In genomic region chr19:34365463-34366401, GRCh38 we compare ENCODE assay signal across 1 cellular context.
TF ChIP-seq lines count a peak whose summit lies in the region.

No MANE protein-coding gene starts in this region.

TF ChIP-seq in HEK293, 187 proteins besides CTCF, POLR2A, EP300 and RAD21 (continued from another document and continues in another):
- TF ChIP-seq REST (tag by site-specific recombination; IDR thresholded peaks at IDR 0.05) (peak; percentile 40; the same call in 1 of the 2 replicates), ZNF558 (tag by site-specific recombination; IDR thresholded peaks at IDR 0.05) (no peak), ZNF146 (tag by site-specific recombination; IDR thresholded peaks at IDR 0.05) (no peak; the same call in 1 of the 2 replicates), ZNF2 (tag by site-specific recombination; IDR thresholded peaks at IDR 0.05) (peak; percentile 89), SETDB1 (IDR thresholded peaks at IDR 0.05; ENCODE audit: insufficient read length, low read length) (no peak), ZBTB20 (tag by site-specific recombination; IDR thresholded peaks at IDR 0.05) (peak; percentile 97), ZEB2 (tag by site-specific recombination; IDR thresholded peaks at IDR 0.05) (0 out of 2 replicates have a peak, but pooled peaks have one; percentile 52), ZNF311 (tag by site-specific recombination; IDR thresholded peaks at IDR 0.05; ENCODE audit: borderline replicate concordance) (no peak), ZNF24 (tag by site-specific recombination; IDR thresholded peaks at IDR 0.05) (peak; percentile 70; the same call in 1 of the 2 replicates), ZBTB17 (tag by site-specific recombination; IDR thresholded peaks at IDR 0.05) (peak; percentile 84), ZNF660 (tag by site-specific recombination; IDR thresholded peaks at IDR 0.05) (0 out of 2 replicates have a peak, but pooled peaks have one; percentile 53), ZNF341 (tag by site-specific recombination; IDR thresholded peaks at IDR 0.05; ENCODE audit: low read depth) (peak; percentile 88), KLF10 (tag by site-specific recombination; IDR thresholded peaks at IDR 0.05) (0 out of 2 replicates have a peak, but pooled peaks have one; percentile 73), GLIS2 (tag by site-specific recombination; IDR thresholded peaks at IDR 0.05) (peak; percentile 55; the same call in 1 of the 2 replicates), ZNF335 (tag by site-specific recombination; conservative IDR thresholded peaks at IDR 0.05) (peak; percentile 85), ZNF529 (tag by site-specific recombination; IDR thresholded peaks at IDR 0.05; ENCODE audit: insufficient replicate concordance) (no peak), ZNF837 (tag by site-specific recombination; IDR thresholded peaks at IDR 0.05) (peak; percentile 91), RBAK (tag by site-specific recombination; IDR thresholded peaks at IDR 0.05) (no peak), ZNF596 (tag by site-specific recombination; IDR thresholded peaks at IDR 0.05) (0 out of 2 replicates have a peak, but pooled peaks have one; percentile 8), ZBTB49 (tag by site-specific recombination; IDR thresholded peaks at IDR 0.05; ENCODE audit: low read depth) (no peak), SP7 (tag by site-specific recombination; IDR thresholded peaks at IDR 0.05) (peak; percentile 68), EGR2 (tag by site-specific recombination; IDR thresholded peaks at IDR 0.05; ENCODE audit: low read depth) (peak; percentile 89), ZSCAN5A (tag by site-specific recombination; IDR thresholded peaks at IDR 0.05) (no peak; the same call in 1 of the 2 replicates), HOXD13 (CRISPR knock-in tag; IDR thresholded peaks at IDR 0.05; ENCODE audit: borderline replicate concordance) (no peak), ZNF37A (tag by site-specific recombination; IDR thresholded peaks at IDR 0.05) (no peak), PATZ1 (tag by site-specific recombination; IDR thresholded peaks at IDR 0.05) (peak; percentile 77), KLF7 (tag by site-specific recombination; IDR thresholded peaks at IDR 0.05; ENCODE audit: borderline replicate concordance) (peak; percentile 88), SP2 (tag by site-specific recombination; IDR thresholded peaks at IDR 0.05) (peak; percentile 48; the same call in 1 of the 2 replicates), REPIN1 (tag by site-specific recombination; IDR thresholded peaks at IDR 0.05; ENCODE audit: low read depth) (0 out of 2 replicates have a peak, but pooled peaks have one; percentile 68), ZNF629 (tag by site-specific recombination; IDR thresholded peaks at IDR 0.05) (peak; percentile 36; the same call in 1 of the 2 replicates), KLF1 (tag by site-specific recombination; IDR thresholded peaks at IDR 0.05) (peak; percentile 49), ZNF521 (tag by site-specific recombination; IDR thresholded peaks at IDR 0.05) (no peak), ZNF394 (tag by site-specific recombination; IDR thresholded peaks at IDR 0.05; ENCODE audit: borderline replicate concordance) (peak; percentile 32; the same call in 1 of the 2 replicates), ZNF692 (tag by site-specific recombination; IDR thresholded peaks at IDR 0.05) (peak; percentile 42; the same call in 1 of the 2 replicates), ZFP37 (tag by site-specific recombination; IDR thresholded peaks at IDR 0.05) (0 out of 2 replicates have a peak, but pooled peaks have one; percentile 60), BCL11A (tag by site-specific recombination; IDR thresholded peaks at IDR 0.05; ENCODE audit: low read depth) (0 out of 2 replicates have a peak, but pooled peaks have one; percentile 40), ZNF76 (tag by site-specific recombination; IDR thresholded peaks at IDR 0.05; ENCODE audit: borderline replicate concordance, low read depth) (peak; percentile 18; the same call in 1 of the 2 replicates), ZNF10 (tag by site-specific recombination; IDR thresholded peaks at IDR 0.05) (peak; percentile 60; the same call in 1 of the 2 replicates), ZBTB26 (tag by site-specific recombination; optimal IDR thresholded peaks at IDR 0.05) (peak; percentile 63), PRDM10 (tag by site-specific recombination; IDR thresholded peaks at IDR 0.05) (peak; percentile 43; the same call in 1 of the 2 replicates), ZNF610 (tag by site-specific recombination; IDR thresholded peaks at IDR 0.05; ENCODE audit: borderline replicate concordance) (peak; percentile 50; the same call in 1 of the 2 replicates)
